In genomic region chr9:35193762-35194161, GRCh38 we compare ENCODE assay signal across 1 cellular context.
TF ChIP-seq lines count a peak whose summit lies in the region.

No MANE protein-coding gene starts in this region.

TF ChIP-seq in H1, 55 proteins besides CTCF, POLR2A, EP300 and RAD21:
- peak; percentile 71 for TF ChIP-seq MAX (IDR thresholded peaks at IDR 0.05)
- TF ChIP-seq BCL11A (IDR thresholded peaks at IDR 0.05; ENCODE audit: low read depth in 2 of 2, low read length in 2 of 2), result no peak
- TF ChIP-seq MAFK (IDR thresholded peaks at IDR 0.05; ENCODE audit: low read depth, low read length), result no peak
TF ChIP-seq in H1: peak in this region for 1.
